ENCODE assay signal across 8 cellular contexts in genomic region chr1:42684139-42684538, GRCh38. TPM values are rescaled to one million over a fixed set of nuclear protein-coding genes. Genes with fewer than 3 reads are reported as not detected.
DNase-seq lines count a peak whose midpoint lies in the region; ATAC-seq and TF ChIP-seq lines count a peak whose summit lies in the region.

No MANE protein-coding gene starts in this region.

- no peaks in the 10 kb centered on the region for H3K9me3 ChIP-seq in iPS-20b (ENCODE audit: insufficient read depth, low read depth, low read length)
- no peaks in the 10 kb centered on the region for H3K9me3 ChIP-seq in suprapubic skin

- no peak for ATAC-seq in HG02642 (IDR thresholded peaks at IDR 0.05; ENCODE audit: poor library complexity, unreplicated experiment)

- peak overlapping the region; percentile 98 for H3K4me2 ChIP-seq in KMS-11

- no peaks in the 10 kb centered on the region for H3K27me3 Mint-ChIP-seq in activated T-helper 1 cell treated with anti-CD3 and anti-CD28 coated beads, Interleukin-12 subunit alpha, Interleukin-12 subunit beta, Interleukin-2, Interleukin-4 antibody, amounts not matched to agents 30 ng/mL and 10 ng/mL and 1 ng/mL, durations not matched to agents 14 hours and 24 hours and 36 hours (ENCODE audit: insufficient read depth)

- 25% methylated on average over 5 of the region's 5 CpGs for WGBS in suprapubic skin

- TF ChIP-seq CTCF in KMS-11 (conservative IDR thresholded peaks at IDR 0.05; ENCODE audit: low read depth, low read length) (no peak), suprapubic skin (IDR thresholded peaks at IDR 0.05) (no peak)

- no peak for TF ChIP-seq EP300 in suprapubic skin (IDR thresholded peaks at IDR 0.05)

- peak overlapping the region; percentile 88; the same call in 1 of the 2 replicates for H3K9ac ChIP-seq in KMS-11
- peak overlapping the region; percentile 87; the same call in 1 of the 2 replicates for H3K9ac ChIP-seq in iPS-20b (ENCODE audit: low read depth, low read length)

- H4K20me1 ChIP-seq in KMS-11 (ENCODE audit: insufficient read depth) = peaks cover 61% of the 10 kb centered on the region

- peaks cover 78% of the 10 kb centered on the region for H3K4me1 Mint-ChIP-seq in activated T-helper 1 cell treated with anti-CD3 and anti-CD28 coated beads, Interleukin-12 subunit alpha, Interleukin-12 subunit beta, Interleukin-2, Interleukin-4 antibody, amounts not matched to agents 30 ng/mL and 10 ng/mL and 1 ng/mL, durations not matched to agents 14 hours and 24 hours and 36 hours (ENCODE audit: low read depth)

- H3K79me2 ChIP-seq in KMS-11 (ENCODE audit: insufficient read depth, low read depth) = peaks cover 72% of the 10 kb centered on the region

- H3K36me3 ChIP-seq in KMS-11 (ENCODE audit: insufficient read depth) (peaks cover 22% of the 10 kb centered on the region; the same call in 1 of the 2 replicates), iPS-20b (ENCODE audit: insufficient read depth, low read depth, low read length) (peaks cover 57% of the 10 kb centered on the region), suprapubic skin (no peaks in the 10 kb centered on the region)

- no peak for TF ChIP-seq POLR2A in suprapubic skin (IDR thresholded peaks at IDR 0.05)

- no peaks in the 10 kb centered on the region for H3K9me3 Mint-ChIP-seq in activated T-helper 1 cell treated with anti-CD3 and anti-CD28 coated beads, Interleukin-12 subunit alpha, Interleukin-12 subunit beta, Interleukin-2, Interleukin-4 antibody, amounts not matched to agents 30 ng/mL and 10 ng/mL and 1 ng/mL, durations not matched to agents 14 hours and 24 hours and 36 hours

- H3K27me3 ChIP-seq in KMS-11 (ENCODE audit: insufficient read depth, low read depth) (no peaks in the 10 kb centered on the region), iPS-20b (ENCODE audit: insufficient read depth, low read length) (no peaks in the 10 kb centered on the region), suprapubic skin (no peaks in the 10 kb centered on the region)

- peak; percentile 45 for DNase-seq in COLO668 (lab: John Stamatoyannopoulos, UW; ENCODE audit: unreplicated experiment)
- no peak for DNase-seq in activated T-helper 1 cell treated with anti-CD3 and anti-CD28 coated beads, Interleukin-12 subunit alpha, Interleukin-12 subunit beta, Interleukin-2, Interleukin-4 antibody, amounts not matched to agents 30 ng/mL and 10 ng/mL and 1 ng/mL, durations not matched to agents 14 hours and 24 hours and 36 hours (ENCODE audit: low spot score)
- DNase-seq in suprapubic skin (ENCODE audit: low spot score in 2 of 2) = no peak
- no peak for DNase-seq in NCI-H2171 treated with DMSO at 0.1 percent for 48 hours (lab: John Stamatoyannopoulos, UW)
- no peak for DNase-seq in ACHN

- in situ Hi-C loops in ACHN (cut with HindIII; ENCODE audit: low pct_ligation_motif_present, low pct_unique_long_range_greater_than_20kb, low sequenced_read_pairs) = no loop called here

- H3K36me3 Mint-ChIP-seq in activated T-helper 1 cell treated with anti-CD3 and anti-CD28 coated beads, Interleukin-12 subunit alpha, Interleukin-12 subunit beta, Interleukin-2, Interleukin-4 antibody, amounts not matched to agents 30 ng/mL and 10 ng/mL and 1 ng/mL, durations not matched to agents 14 hours and 24 hours and 36 hours (ENCODE audit: low read depth) = peaks cover 50% of the 10 kb centered on the region

- H3K4me1 ChIP-seq in KMS-11 (ENCODE audit: low read depth, poor library complexity, severe bottlenecking) (peaks cover 58% of the 10 kb centered on the region), iPS-20b (ENCODE audit: insufficient read depth, low read length) (peaks cover 26% of the 10 kb centered on the region; the same call in 1 of the 2 replicates), suprapubic skin (peaks cover 64% of the 10 kb centered on the region)

- H3K27ac Mint-ChIP-seq in activated T-helper 1 cell treated with anti-CD3 and anti-CD28 coated beads, Interleukin-12 subunit alpha, Interleukin-12 subunit beta, Interleukin-2, Interleukin-4 antibody, amounts not matched to agents 30 ng/mL and 10 ng/mL and 1 ng/mL, durations not matched to agents 14 hours and 24 hours and 36 hours = peak overlapping the region; percentile 88

- H3K27ac ChIP-seq in KMS-11 (peak overlapping the region; percentile 91; the same call in 1 of the 2 replicates), iPS-20b (ENCODE audit: low read length) (no peak overlapping the region), suprapubic skin (no peak overlapping the region)

- no peak overlapping the region for H2AFZ ChIP-seq in KMS-11 (ENCODE audit: low read depth)

- H3K4me3 ChIP-seq in KMS-11 (IDR thresholded peaks at IDR 0.05; ENCODE audit: insufficient read depth, low read depth, low read length) (peak overlapping the region; percentile 87), iPS-20b (ENCODE audit: low read length) (peak overlapping the region; percentile 86), suprapubic skin (peak overlapping the region; percentile 97)

- intact Hi-C loops in activated T-helper 1 cell treated with anti-CD3 and anti-CD28 coated beads, Interleukin-12 subunit alpha, Interleukin-12 subunit beta, Interleukin-2, Interleukin-4 antibody, amounts not matched to agents 30 ng/mL and 10 ng/mL and 1 ng/mL, durations not matched to agents 14 hours and 24 hours and 36 hours (cut with micrococcal nuclease) = loop anchor here (5.0 kb wide), 4 partner anchors 238 to 1288 kb away; partner anchors contain the start of genes ATP6V0B, DPH2, ELOVL1 and KDM4A

- peak overlapping the region; percentile 97 for H3K4me3 Mint-ChIP-seq in activated T-helper 1 cell treated with anti-CD3 and anti-CD28 coated beads, Interleukin-12 subunit alpha, Interleukin-12 subunit beta, Interleukin-2, Interleukin-4 antibody, amounts not matched to agents 30 ng/mL and 10 ng/mL and 1 ng/mL, durations not matched to agents 14 hours and 24 hours and 36 hours

RNA-seq across cellular contexts. Expression of gene YBX1, which starts 1.9 kb away (rescaled TPM):
- total RNA-seq in activated T-helper 1 cell treated with anti-CD3 and anti-CD28 coated beads, Interleukin-12 subunit alpha, Interleukin-12 subunit beta, Interleukin-2, Interleukin-4 antibody, amounts not matched to agents 30 ng/mL and 10 ng/mL and 1 ng/mL, durations not matched to agents 14 hours and 24 hours and 36 hours = 774 and 780 TPM in 2 replicates
- total RNA-seq in suprapubic skin = 100 to 1,000 TPM; 327 to 396 (median 357) TPM

RNA-seq across cellular contexts. Expression of gene PPIH, which starts 25.9 kb away (rescaled TPM):
- 89.7 and 94.6 TPM in 2 replicates for total RNA-seq in activated T-helper 1 cell treated with anti-CD3 and anti-CD28 coated beads, Interleukin-12 subunit alpha, Interleukin-12 subunit beta, Interleukin-2, Interleukin-4 antibody, amounts not matched to agents 30 ng/mL and 10 ng/mL and 1 ng/mL, durations not matched to agents 14 hours and 24 hours and 36 hours
- 10 to 100 TPM; 28.6 to 34.4 (median 29.9) TPM for total RNA-seq in suprapubic skin

RNA-seq across cellular contexts. Expression of gene CLDN19, which starts 55.9 kb away (rescaled TPM):
- total RNA-seq in activated T-helper 1 cell treated with anti-CD3 and anti-CD28 coated beads, Interleukin-12 subunit alpha, Interleukin-12 subunit beta, Interleukin-2, Interleukin-4 antibody, amounts not matched to agents 30 ng/mL and 10 ng/mL and 1 ng/mL, durations not matched to agents 14 hours and 24 hours and 36 hours = not detected in 2 replicates
- under 1 TPM in 3 of 4 donors, not detected in 1; 0.38 to 0.98 (median 0.44) TPM for total RNA-seq in suprapubic skin
